ENCODE assay signal across 13 cellular contexts in the genomic region with DNA sequence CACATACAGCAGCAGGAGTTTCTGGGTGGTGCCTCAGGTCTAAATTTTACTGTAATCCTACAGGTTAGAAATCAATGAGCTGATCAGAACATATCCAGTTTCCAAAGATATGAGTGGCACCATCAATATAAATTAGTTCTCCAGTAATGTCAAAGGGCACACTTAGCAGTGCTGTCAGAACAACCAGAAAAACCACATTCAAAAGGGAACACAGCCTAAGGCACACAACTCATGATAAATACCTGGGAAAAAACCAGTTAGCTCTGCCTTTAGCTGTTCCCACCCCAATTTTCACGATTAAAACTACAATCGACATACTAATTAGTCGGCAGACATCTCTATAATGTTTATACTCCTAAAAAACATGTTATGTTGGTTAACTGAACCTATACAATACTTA. TPM values are rescaled to one million over a fixed set of nuclear protein-coding genes. Genes with fewer than 3 reads are reported as not detected.
DNase-seq lines count a peak whose midpoint lies in the region; ATAC-seq, FAIRE-seq and TF ChIP-seq lines count a peak whose summit lies in the region.
"Had no signal": no experiment of that assay in that cellular context is flagged by ENCODE, and none has a peak within 500 bp of the region (broad histone marks: within the 10 kb centered on the region; RNA-seq: fewer than 3 reads in every experiment).

No MANE protein-coding gene starts in this region.

- peaks cover 30% of the 10 kb centered on the region for H3K79me1 ChIP-seq in mesenchymal stem cell (replicated peaks; ENCODE audit: low read length, poor library complexity, severe bottlenecking)

- no peak overlapping the region for H3K23ac ChIP-seq in mesenchymal stem cell (ENCODE audit: low read length in 2 of 2)

- 100% methylated on average over 1 of the region's 3 CpGs for WGBS in mesenchymal stem cell

- DNase-seq in NCI-H69 (lab: John Stamatoyannopoulos, UW) (peak; percentile 77), bronchial epithelial cell (ENCODE audit: low read depth) (peak; percentile 78), mesenchymal stem cell (no peak), upper lobe of right lung (no peak), NCI-H146 treated with DMSO at 0.1 percent for 48 hours (lab: John Stamatoyannopoulos, UW; ENCODE audit: unreplicated experiment) (no peak), GM03348 (ENCODE audit: low spot score) (no peak)
- DNase-seq: activated CD4-positive, alpha-beta T cell treated with anti-CD3 and anti-CD28 coated beads, Interleukin-2, amount 50 U/mL, for 1 hour; activated naive CD8-positive, alpha-beta T cell treated with anti-CD3 and anti-CD28 coated beads, Interleukin-2, amount 50 U/mL, for 24 hours; activated T-cell treated with anti-CD3 and anti-CD28 coated beads, Interleukin-2, amount 50 U/mL, for 4 hours; H7; immature natural killer cell had no signal

- H3K4me3 ChIP-seq in bronchial epithelial cell (ENCODE audit: low read depth, low read length) (no peak overlapping the region), mesenchymal stem cell (ENCODE audit: insufficient read depth in 1 of 2, low read depth in 1 of 2, low read length in 2 of 2) (no peak overlapping the region), upper lobe of right lung (no peak overlapping the region)

- no peak overlapping the region for H4K91ac ChIP-seq in mesenchymal stem cell (ENCODE audit: low read length)

- H3K27ac ChIP-seq in mesenchymal stem cell (ENCODE audit: low read length, poor library complexity, severe bottlenecking) (no peak overlapping the region), upper lobe of right lung (peak overlapping the region; percentile 3)

- H2BK12ac ChIP-seq in mesenchymal stem cell (ENCODE audit: low read length in 2 of 2): no peak overlapping the region

- H2BK15ac ChIP-seq in mesenchymal stem cell (ENCODE audit: low read depth, poor library complexity, severe bottlenecking): no peak overlapping the region

- H3K4me2 ChIP-seq in mesenchymal stem cell (ENCODE audit: low read length, poor library complexity, severe bottlenecking): no peak overlapping the region

- intact Hi-C loops in upper lobe of right lung (cut with DNase I): no loop called here

- H2AFZ ChIP-seq in mesenchymal stem cell (ENCODE audit: low read depth, low read length): no peak overlapping the region

- H3K9ac ChIP-seq in mesenchymal stem cell (ENCODE audit: low read length): peak overlapping the region; percentile 7

- no peak overlapping the region for H2AK5ac ChIP-seq in mesenchymal stem cell (ENCODE audit: low read length, severe bottlenecking)

- H4K8ac ChIP-seq in mesenchymal stem cell (ENCODE audit: low read length): no peak overlapping the region

- no peak overlapping the region for H3K14ac ChIP-seq in mesenchymal stem cell (ENCODE audit: low read length in 2 of 2)

- H3K4ac ChIP-seq in mesenchymal stem cell (ENCODE audit: low read depth in 1 of 2, low read length in 2 of 2): no peak overlapping the region

- no peak overlapping the region for H2BK120ac ChIP-seq in mesenchymal stem cell (ENCODE audit: low read depth, low read length)

- H3K4me1 ChIP-seq in mesenchymal stem cell (ENCODE audit: control insufficient read depth, insufficient read depth, low read depth, low read length): peaks cover 4% of the 10 kb centered on the region
- H3K4me1 ChIP-seq in upper lobe of right lung: peaks cover 44% of the 10 kb centered on the region

- H3K36me3 ChIP-seq in bronchial epithelial cell (ENCODE audit: control insufficient read depth, insufficient read depth, low read length) (no peaks in the 10 kb centered on the region), mesenchymal stem cell (ENCODE audit: control insufficient read depth in 1 of 2, insufficient read depth in 2 of 2, low read depth in 1 of 2, low read length in 2 of 2) (peaks cover 3 to 5% of the 10 kb centered on the region in 2 experiments), upper lobe of right lung (no peaks in the 10 kb centered on the region)

- FAIRE-seq in bronchial epithelial cell (lab: Jason Lieb, UNC): no peak
- FAIRE-seq: colon had no signal

- H3K27me3 ChIP-seq in bronchial epithelial cell (ENCODE audit: control insufficient read depth, insufficient read depth, low read length): no peaks in the 10 kb centered on the region
- no peaks in the 10 kb centered on the region for H3K27me3 ChIP-seq in mesenchymal stem cell (ENCODE audit: control insufficient read depth in 1 of 2, insufficient read depth in 1 of 2, low read length in 2 of 2)
- no peaks in the 10 kb centered on the region for H3K27me3 ChIP-seq in upper lobe of right lung

- no peak for ATAC-seq in upper lobe of right lung
- no peak for ATAC-seq in SK-N-SH treated with all-trans-retinoic acid at 6 μM for 48 hours
- ATAC-seq: activated naive CD8-positive, alpha-beta T cell treated with anti-CD3 and anti-CD28 coated beads, Interleukin-2, amount 50 U/mL, for 24 hours; activated T-cell treated with anti-CD3 and anti-CD28 coated beads, Interleukin-2, amount 50 U/mL, for 4 hours had no signal

- TF ChIP-seq CTCF in bronchial epithelial cell (IDR thresholded peaks at IDR 0.05; ENCODE audit: insufficient read depth, low read length, severe bottlenecking): no peak
- TF ChIP-seq CTCF in upper lobe of right lung (IDR thresholded peaks at IDR 0.05): no peak

- no peak overlapping the region for H3K18ac ChIP-seq in mesenchymal stem cell (ENCODE audit: low read depth in 1 of 2, low read length in 2 of 2)

- no peak overlapping the region for H2BK5ac ChIP-seq in mesenchymal stem cell (ENCODE audit: low read depth, low read length, poor library complexity, severe bottlenecking)

- H3K9me3 ChIP-seq in mesenchymal stem cell (ENCODE audit: control insufficient read depth, low read length) (no peaks in the 10 kb centered on the region), upper lobe of right lung (no peaks in the 10 kb centered on the region)

TF ChIP-seq in SK-N-SH treated with all-trans-retinoic acid at 6 μM for 48 hours, 23 proteins besides CTCF, POLR2A, EP300 and RAD21:
- TF ChIP-seq ZFP30 (CRISPR knock-in tag; IDR thresholded peaks at IDR 0.05): no peak
- no peak for TF ChIP-seq SNAI2 (CRISPR knock-in tag; IDR thresholded peaks at IDR 0.05)
- TF ChIP-seq ZFP3 (CRISPR knock-in tag; IDR thresholded peaks at IDR 0.05): no peak
- no peak for TF ChIP-seq ZNF565 (CRISPR knock-in tag; conservative IDR thresholded peaks at IDR 0.05; ENCODE audit: low read depth)
- no peak for TF ChIP-seq ESRRG (CRISPR knock-in tag; IDR thresholded peaks at IDR 0.05)

RNA-seq across cellular contexts. Expression of a gene that starts 31.5 kb away (rescaled TPM):
- 20.8 and 32.1 TPM in 2 replicates for total RNA-seq in bronchial epithelial cell
- polyA plus RNA-seq in mesenchymal stem cell (2013, experiment 1 of 2): 4.3 TPM
- 4.2 TPM for polyA plus RNA-seq in mesenchymal stem cell (2013, experiment 2 of 2)
- 30.7 TPM for total RNA-seq in upper lobe of right lung

Comparison
In these comparisons a context has a peak if more than half of its experiments do, and no peak if none do; other contexts are left out.
1. DNase-seq: peak in NCI-H69 (single experiment) and bronchial epithelial cell (single experiment); none in mesenchymal stem cell (single experiment), upper lobe of right lung (single experiment), NCI-H146 treated with DMSO at 0.1 percent for 48 hours (single experiment) and GM03348 (single experiment).